1 cellular context compared by ENCODE assay signal in the genomic region with DNA sequence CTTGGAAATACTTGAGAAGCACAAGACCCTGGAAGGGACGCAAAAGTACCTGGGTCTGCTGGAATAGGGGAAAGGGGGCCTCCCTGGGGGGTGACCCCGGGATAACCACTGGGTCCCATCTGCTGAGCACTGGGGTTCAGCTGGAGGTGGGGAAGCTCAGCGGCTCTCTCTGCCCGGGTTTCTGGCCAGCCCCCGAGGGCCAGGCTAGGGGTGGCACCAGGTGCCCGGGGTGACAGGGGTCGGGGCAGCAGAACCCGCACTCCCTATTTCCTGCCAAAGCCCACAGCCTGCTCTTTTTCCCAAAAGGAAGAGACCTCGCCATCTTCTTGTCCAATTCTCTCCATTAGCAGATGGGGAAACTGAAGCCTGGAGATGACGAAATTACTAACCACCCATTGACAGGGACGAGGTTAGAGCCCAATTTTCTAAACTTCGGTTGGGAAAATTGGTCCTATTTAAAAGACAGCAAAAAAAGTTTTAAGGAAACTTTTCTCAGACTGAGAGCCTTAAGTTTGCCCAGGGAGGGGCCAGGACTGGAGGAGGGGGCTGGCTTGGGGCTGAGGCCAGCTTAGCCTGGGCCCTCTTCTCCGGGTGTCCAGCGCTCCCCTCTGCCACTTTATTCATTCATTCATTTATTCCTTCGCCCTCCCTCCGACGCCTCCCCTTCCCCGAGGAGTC.
TF ChIP-seq lines count a peak whose summit lies in the region.

No MANE protein-coding gene starts in this region.

TF ChIP-seq in A549, 52 proteins besides CTCF, POLR2A, EP300 and RAD21 (continued from another document):
- no peak for TF ChIP-seq MYC (IDR thresholded peaks at IDR 0.05; ENCODE audit: borderline replicate concordance, low read length)
- no peak for TF ChIP-seq MAX (IDR thresholded peaks at IDR 0.05)
- TF ChIP-seq HOXA7 (CRISPR knock-in tag; IDR thresholded peaks at IDR 0.05) = no peak
- TF ChIP-seq MAFK (IDR thresholded peaks at IDR 0.05; ENCODE audit: partially characterized antibody) = no peak
- no peak for TF ChIP-seq EHF (CRISPR knock-in tag; IDR thresholded peaks at IDR 0.05)
